In the genomic region with DNA sequence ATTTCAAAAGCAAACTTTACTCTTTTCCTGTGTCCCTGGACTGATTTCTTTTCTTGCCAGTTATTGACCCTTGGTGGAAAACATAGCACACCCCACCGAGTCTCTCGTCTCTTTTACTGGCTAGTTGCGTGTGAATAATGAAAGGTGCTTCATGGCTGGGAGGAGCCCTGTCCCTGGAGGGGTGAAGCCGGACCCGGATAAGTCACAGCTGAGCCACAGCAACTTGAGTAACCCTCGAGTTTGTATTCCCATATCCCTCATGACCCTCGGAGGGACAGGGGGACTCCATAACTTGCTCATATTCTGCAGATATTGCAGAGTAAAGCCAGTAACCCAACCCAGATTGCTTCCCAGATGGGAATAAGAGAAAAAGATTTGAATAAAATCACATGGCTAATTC, we compare ENCODE assay signal across 9 cellular contexts.
DNase-seq lines count a peak whose midpoint lies in the region; ATAC-seq, FAIRE-seq and TF ChIP-seq lines count a peak whose summit lies in the region.
"Had no signal": no experiment of that assay in that cellular context is flagged by ENCODE, and none has a peak within 500 bp of the region (broad histone marks: within the 10 kb centered on the region; RNA-seq: fewer than 3 reads in every experiment).

No MANE protein-coding gene starts in this region.

- no peak for TF ChIP-seq CTCF in chondrocyte (IDR thresholded peaks at IDR 0.05)

- no peak overlapping the region for H3K27ac ChIP-seq in neuronal stem cell (replicated peaks; ENCODE audit: low read length)

- H3K27me3 Mint-ChIP-seq in chondrocyte (ENCODE audit: low read depth) = no peaks in the 10 kb centered on the region

- H3K4me3 Mint-ChIP-seq in chondrocyte (ENCODE audit: unreplicated experiment) = peak overlapping the region; percentile 40

- no peak overlapping the region for H2AK5ac ChIP-seq in neuronal stem cell (ENCODE audit: low read depth, low read length)

- H3K27me3 ChIP-seq in neuronal stem cell (ENCODE audit: control insufficient read depth in 3 of 3, insufficient read depth in 3 of 3, low read depth in 1 of 3, low read length in 3 of 3) = no peaks in the 10 kb centered on the region

- no peak overlapping the region for H2BK15ac ChIP-seq in neuronal stem cell (ENCODE audit: low read length)

- H3K9me3 Mint-ChIP-seq in chondrocyte (ENCODE audit: low read depth) = no peaks in the 10 kb centered on the region
- no peaks in the 10 kb centered on the region for H3K9me3 Mint-ChIP-seq in activated naive CD4-positive, alpha-beta T cell treated with anti-CD3 and anti-CD28 coated beads, Interleukin-2, amount 50 U/mL, for 72 hours

- H2BK120ac ChIP-seq in neuronal stem cell (ENCODE audit: low read depth, low read length) = no peak overlapping the region

- no peaks in the 10 kb centered on the region for H3K36me3 ChIP-seq in neuronal stem cell (replicated peaks in 1 of 2; ENCODE audit: control insufficient read depth in 2 of 2, insufficient read depth in 2 of 2, low read length in 2 of 2)

- H3K4me1 Mint-ChIP-seq in chondrocyte (ENCODE audit: low read depth) = peaks cover 48% of the 10 kb centered on the region

- H3K4me3 ChIP-seq in neuronal stem cell (ENCODE audit: low read length in 2 of 2) = no peak overlapping the region

- no peaks in the 10 kb centered on the region for H3K36me3 Mint-ChIP-seq in chondrocyte (ENCODE audit: low read depth)
- H3K36me3 Mint-ChIP-seq in activated naive CD4-positive, alpha-beta T cell treated with anti-CD3 and anti-CD28 coated beads, Interleukin-2, amount 50 U/mL, for 72 hours = no peaks in the 10 kb centered on the region

- H3K4me2 ChIP-seq in neuronal stem cell (ENCODE audit: insufficient read depth, low read length, poor library complexity, severe bottlenecking) = no peak overlapping the region

- no peak overlapping the region for H2BK5ac ChIP-seq in neuronal stem cell (ENCODE audit: low read length)

- no peak overlapping the region for H4K91ac ChIP-seq in neuronal stem cell (ENCODE audit: low read depth, low read length, poor library complexity)

- H3K9me3 ChIP-seq in neuronal stem cell (replicated peaks in 1 of 2; ENCODE audit: control insufficient read depth in 2 of 2, insufficient read depth in 1 of 2, low read depth in 1 of 2, low read length in 2 of 2) = no peaks in the 10 kb centered on the region

- no CpG with 5 or more reads among the region's 7 CpGs for WGBS in neuronal stem cell (ENCODE audit: extremely low coverage in 2 of 2, insufficient read length in 2 of 2, insufficient replicate concordance in 1 of 2), 2 donors

- no peak for ATAC-seq in activated naive CD4-positive, alpha-beta T cell treated with anti-CD3 and anti-CD28 coated beads, Interleukin-2, amount 50 U/mL, for 72 hours

- in situ Hi-C loops in ACHN (cut with HindIII; ENCODE audit: low pct_ligation_motif_present, low pct_unique_long_range_greater_than_20kb, low sequenced_read_pairs) = loop anchor here (25.0 kb wide), 1 partner anchor 291 kb away; no protein-coding TSS in a partner anchor

- H3K9ac ChIP-seq in neuronal stem cell (ENCODE audit: low read depth, low read length, poor library complexity) = no peak overlapping the region

- DNase-seq in ACHN (peak; percentile 15), RCC 7860 (ENCODE audit: low spot score) (peak; percentile 29), chondrocyte (ENCODE audit: low spot score) (no peak), neuronal stem cell (ENCODE audit: low spot score) (no peak), kidney glomerular epithelial cell (lab: John Stamatoyannopoulos, UW) (no peak), NCI-H1417 treated with DMSO at 0.1 percent for 48 hours (lab: John Stamatoyannopoulos, UW) (no peak)
- no peak for DNase-seq in activated naive CD4-positive, alpha-beta T cell treated with anti-CD3 and anti-CD28 coated beads, Interleukin-2, amount 50 U/mL, for 72 hours (ENCODE audit: low spot score in 2 of 2)
- DNase-seq in activated naive CD4-positive, alpha-beta T cell treated with Interleukin-2 at 50 U/mL for 16 hours = no peak

- H4K8ac ChIP-seq in neuronal stem cell (ENCODE audit: low read depth, low read length) = no peak overlapping the region

- peak overlapping the region; percentile 90 for H3K27ac Mint-ChIP-seq in chondrocyte (ENCODE audit: unreplicated experiment)
- no peak overlapping the region for H3K27ac Mint-ChIP-seq in activated naive CD4-positive, alpha-beta T cell treated with anti-CD3 and anti-CD28 coated beads, Interleukin-2, amount 50 U/mL, for 72 hours

- no peak for FAIRE-seq in RCC 7860 (lab: Jason Lieb, UNC)
- FAIRE-seq: HepG2 had no signal

- peaks cover 0 to 3% of the 10 kb centered on the region in 2 donors for H3K4me1 ChIP-seq in neuronal stem cell (ENCODE audit: control insufficient read depth in 2 of 2, insufficient read depth in 1 of 2, low read depth in 1 of 2, low read length in 2 of 2)

- no peak overlapping the region for H3K4ac ChIP-seq in neuronal stem cell (ENCODE audit: low read length)

- H3K14ac ChIP-seq in neuronal stem cell (ENCODE audit: low read length) = no peak overlapping the region

- peak overlapping the region; percentile 73 for H2AFZ ChIP-seq in neuronal stem cell (ENCODE audit: low read length)

- H3K79me1 ChIP-seq in neuronal stem cell (ENCODE audit: low read depth, low read length) = no peaks in the 10 kb centered on the region

- no peak overlapping the region for H3K18ac ChIP-seq in neuronal stem cell (ENCODE audit: low read length)

- no peak overlapping the region for H2BK12ac ChIP-seq in neuronal stem cell (ENCODE audit: low read length)

- no peak overlapping the region for H3K23ac ChIP-seq in neuronal stem cell (ENCODE audit: low read depth, low read length, poor library complexity)

Comparison
In these comparisons a context has a peak if more than half of its experiments do, and no peak if none do; other contexts are left out.
1. DNase-seq: peak in ACHN (single experiment) and RCC 7860 (single experiment); none in chondrocyte (single experiment), neuronal stem cell (single experiment), activated naive CD4-positive, alpha-beta T cell treated with anti-CD3 and anti-CD28 coated beads, Interleukin-2, amount 50 U/mL, for 72 hours (0 of 2), kidney glomerular epithelial cell (single experiment), activated naive CD4-positive, alpha-beta T cell treated with Interleukin-2 at 50 U/mL for 16 hours (single experiment) and NCI-H1417 treated with DMSO at 0.1 percent for 48 hours (single experiment).